23 cellular contexts compared by ENCODE assay signal in the genomic region with DNA sequence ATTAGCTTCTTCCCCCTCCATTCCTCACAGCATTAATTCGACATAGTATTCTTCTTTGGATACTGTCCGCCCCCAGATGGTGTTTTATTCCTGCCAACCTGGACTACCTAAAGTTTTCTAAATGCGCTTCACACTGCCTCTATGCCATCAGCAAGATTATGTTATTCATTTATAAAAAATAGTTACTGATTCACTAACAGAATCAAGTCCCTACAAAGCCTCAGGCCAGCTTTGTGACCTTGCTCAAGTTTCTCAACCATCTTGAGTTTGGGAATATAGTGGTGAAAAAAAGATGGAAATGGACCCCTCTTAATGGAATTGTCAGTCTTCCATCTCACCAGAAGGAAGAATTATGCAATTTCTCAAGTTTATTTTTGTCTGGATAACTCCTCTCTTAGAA. TPM values are rescaled to one million over a fixed set of nuclear protein-coding genes. Genes with fewer than 3 reads are reported as not detected.
"Had no signal": no experiment of that assay in that cellular context is flagged by ENCODE, and none has a peak within 500 bp of the region (broad histone marks: within the 10 kb centered on the region; RNA-seq: fewer than 3 reads in every experiment).

No MANE protein-coding gene starts in this region.

- DNase-seq: cerebellar nuclear complex; effector CD4-positive, alpha-beta T cell; endodermal cell; foreskin melanocyte; head of caudate nucleus; kidney glomerular epithelial cell; left ventricle myocardium superior; natural killer cell; nucleus accumbens; ovary; retina; stimulated activated CD4-positive, alpha-beta T cell treated with anti-CD3 and anti-CD28 coated beads, Interleukin-2, amount 100 ng/mL, for 24 hours; stimulated activated CD4-positive, alpha-beta T cell treated with anti-CD3 and anti-CD28 coated beads, Interleukin-4, amount 100 ng/mL, for 4 hours; stimulated activated naive B cell treated with anti-CD40 and anti-IgM and Interleukin-4, amounts not matched to agents 10 μg/mL and 1 μg/mL and 100 μg/mL, for 72 hours; stimulated activated naive CD8-positive, alpha-beta T cell treated with anti-CD3 and anti-CD28 coated beads, Interleukin-15, amount 100 ng/mL, for 72 hours; transverse colon had no signal

- H3K27ac ChIP-seq: cardiac muscle cell, hepatocyte, neural progenitor cell, ovary, thoracic aorta, transverse colon had no signal

- H3K27me3 ChIP-seq: cardiac muscle cell, hepatocyte, neural progenitor cell, ovary, transverse colon had no signal

- H3K4me3 ChIP-seq: cardiac muscle cell, hepatocyte, neural progenitor cell, ovary, thoracic aorta, transverse colon had no signal

- ATAC-seq: left ventricle myocardium superior; natural killer cell; sciatic nerve; stimulated activated naive B cell treated with anti-CD40 and anti-IgM and Interleukin-4, amounts not matched to agents 10 μg/mL and 1 μg/mL and 100 μg/mL, for 72 hours; stimulated activated naive CD8-positive, alpha-beta T cell treated with anti-CD3 and anti-CD28 coated beads, Interleukin-15, amount 100 ng/mL, for 72 hours had no signal

- H3K4me1 ChIP-seq: neural progenitor cell had no signal

- FAIRE-seq: endothelial cell of umbilical vein had no signal

- H3K36me3 ChIP-seq: cardiac muscle cell, neural progenitor cell, ovary, thoracic aorta, transverse colon had no signal

- H3K9me3 ChIP-seq: ovary, thoracic aorta, transverse colon had no signal

RNA-seq across cellular contexts. Expression of a gene that starts 16.6 kb away (rescaled TPM):
- total RNA-seq: endodermal cell, endothelial cell of umbilical vein, progenitor cell of endocrine pancreas had no signal
- polyA plus RNA-seq: endothelial cell of umbilical vein had no signal
